1 cellular context compared by ENCODE assay signal in genomic region chr19:44304659-44305193, GRCh38.
TF ChIP-seq lines count a peak whose summit lies in the region.

TSS of gene ZNF235 (minus strand) at chr19:44305025. CDS start at chr19:44303404, 1,621 bp downstream.

TF ChIP-seq in HepG2, 621 proteins besides CTCF, POLR2A, EP300 and RAD21 (continued from another document and continues in another):
- TF ChIP-seq, protein P1, sequence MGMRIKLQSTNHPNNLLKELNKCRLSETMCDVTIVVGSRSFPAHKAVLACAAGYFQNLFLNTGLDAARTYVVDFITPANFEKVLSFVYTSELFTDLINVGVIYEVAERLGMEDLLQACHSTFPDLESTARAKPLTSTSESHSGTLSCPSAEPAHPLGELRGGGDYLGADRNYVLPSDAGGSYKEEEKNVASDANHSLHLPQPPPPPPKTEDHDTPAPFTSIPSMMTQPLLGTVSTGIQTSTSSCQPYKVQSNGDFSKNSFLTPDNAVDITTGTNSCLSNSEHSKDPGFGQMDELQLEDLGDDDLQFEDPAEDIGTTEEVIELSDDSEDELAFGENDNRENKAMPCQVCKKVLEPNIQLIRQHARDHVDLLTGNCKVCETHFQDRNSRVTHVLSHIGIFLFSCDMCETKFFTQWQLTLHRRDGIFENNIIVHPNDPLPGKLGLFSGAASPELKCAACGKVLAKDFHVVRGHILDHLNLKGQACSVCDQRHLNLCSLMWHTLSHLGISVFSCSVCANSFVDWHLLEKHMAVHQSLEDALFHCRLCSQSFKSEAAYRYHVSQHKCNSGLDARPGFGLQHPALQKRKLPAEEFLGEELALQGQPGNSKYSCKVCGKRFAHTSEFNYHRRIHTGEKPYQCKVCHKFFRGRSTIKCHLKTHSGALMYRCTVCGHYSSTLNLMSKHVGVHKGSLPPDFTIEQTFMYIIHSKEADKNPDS (CRISPR knock-in tag; IDR thresholded peaks at IDR 0.05), result no peak
- no peak for TF ChIP-seq MLX (CRISPR knock-in tag; IDR thresholded peaks at IDR 0.05)
- TF ChIP-seq ZNF670 (CRISPR knock-in tag; IDR thresholded peaks at IDR 0.05; ENCODE audit: borderline replicate concordance), result no peak
- TF ChIP-seq HOMEZ (CRISPR knock-in tag; IDR thresholded peaks at IDR 0.05; ENCODE audit: low read depth), result 0 out of 2 replicates have a peak, but pooled peaks have one; percentile 37
- TF ChIP-seq, protein P2, sequence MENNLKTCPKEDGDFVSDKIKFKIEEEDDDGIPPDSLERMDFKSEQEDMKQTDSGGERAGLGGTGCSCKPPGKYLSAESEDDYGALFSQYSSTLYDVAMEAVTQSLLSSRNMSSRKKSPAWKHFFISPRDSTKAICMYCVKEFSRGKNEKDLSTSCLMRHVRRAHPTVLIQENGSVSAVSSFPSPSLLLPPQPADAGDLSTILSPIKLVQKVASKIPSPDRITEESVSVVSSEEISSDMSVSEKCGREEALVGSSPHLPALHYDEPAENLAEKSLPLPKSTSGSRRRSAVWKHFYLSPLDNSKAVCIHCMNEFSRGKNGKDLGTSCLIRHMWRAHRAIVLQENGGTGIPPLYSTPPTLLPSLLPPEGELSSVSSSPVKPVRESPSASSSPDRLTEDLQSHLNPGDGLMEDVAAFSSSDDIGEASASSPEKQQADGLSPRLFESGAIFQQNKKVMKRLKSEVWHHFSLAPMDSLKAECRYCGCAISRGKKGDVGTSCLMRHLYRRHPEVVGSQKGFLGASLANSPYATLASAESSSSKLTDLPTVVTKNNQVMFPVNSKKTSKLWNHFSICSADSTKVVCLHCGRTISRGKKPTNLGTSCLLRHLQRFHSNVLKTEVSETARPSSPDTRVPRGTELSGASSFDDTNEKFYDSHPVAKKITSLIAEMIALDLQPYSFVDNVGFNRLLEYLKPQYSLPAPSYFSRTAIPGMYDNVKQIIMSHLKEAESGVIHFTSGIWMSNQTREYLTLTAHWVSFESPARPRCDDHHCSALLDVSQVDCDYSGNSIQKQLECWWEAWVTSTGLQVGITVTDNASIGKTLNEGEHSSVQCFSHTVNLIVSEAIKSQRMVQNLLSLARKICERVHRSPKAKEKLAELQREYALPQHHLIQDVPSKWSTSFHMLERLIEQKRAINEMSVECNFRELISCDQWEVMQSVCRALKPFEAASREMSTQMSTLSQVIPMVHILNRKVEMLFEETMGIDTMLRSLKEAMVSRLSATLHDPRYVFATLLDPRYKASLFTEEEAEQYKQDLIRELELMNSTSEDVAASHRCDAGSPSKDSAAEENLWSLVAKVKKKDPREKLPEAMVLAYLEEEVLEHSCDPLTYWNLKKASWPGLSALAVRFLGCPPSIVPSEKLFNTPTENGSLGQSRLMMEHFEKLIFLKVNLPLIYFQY (CRISPR knock-in tag; IDR thresholded peaks at IDR 0.05; ENCODE audit: borderline replicate concordance), result peak; percentile 39; the same call in 1 of the 2 replicates
- no peak for TF ChIP-seq KDM3A (CRISPR knock-in tag; IDR thresholded peaks at IDR 0.05; ENCODE audit: low read depth)
- TF ChIP-seq ZNF772 (CRISPR knock-in tag; IDR thresholded peaks at IDR 0.05), result 0 out of 2 replicates have a peak, but pooled peaks have one; percentile 58
- TF ChIP-seq, protein P3, sequence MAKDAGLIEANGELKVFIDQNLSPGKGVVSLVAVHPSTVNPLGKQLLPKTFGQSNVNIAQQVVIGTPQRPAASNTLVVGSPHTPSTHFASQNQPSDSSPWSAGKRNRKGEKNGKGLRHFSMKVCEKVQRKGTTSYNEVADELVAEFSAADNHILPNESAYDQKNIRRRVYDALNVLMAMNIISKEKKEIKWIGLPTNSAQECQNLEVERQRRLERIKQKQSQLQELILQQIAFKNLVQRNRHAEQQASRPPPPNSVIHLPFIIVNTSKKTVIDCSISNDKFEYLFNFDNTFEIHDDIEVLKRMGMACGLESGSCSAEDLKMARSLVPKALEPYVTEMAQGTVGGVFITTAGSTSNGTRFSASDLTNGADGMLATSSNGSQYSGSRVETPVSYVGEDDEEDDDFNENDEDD (CRISPR knock-in tag; IDR thresholded peaks at IDR 0.05; ENCODE audit: borderline replicate concordance), result 0 out of 2 replicates have a peak, but pooled peaks have one; percentile 15
- peak; percentile 65; the same call in 1 of the 2 replicates for TF ChIP-seq TBX2 (CRISPR knock-in tag; IDR thresholded peaks at IDR 0.05; ENCODE audit: borderline replicate concordance)
- 0 out of 2 replicates have a peak, but pooled peaks have one; percentile 23 for TF ChIP-seq TBP (CRISPR knock-in tag; IDR thresholded peaks at IDR 0.05)
- TF ChIP-seq ZNF276 (CRISPR knock-in tag; IDR thresholded peaks at IDR 0.05; ENCODE audit: low read depth), result no peak
- TF ChIP-seq, protein P4, sequence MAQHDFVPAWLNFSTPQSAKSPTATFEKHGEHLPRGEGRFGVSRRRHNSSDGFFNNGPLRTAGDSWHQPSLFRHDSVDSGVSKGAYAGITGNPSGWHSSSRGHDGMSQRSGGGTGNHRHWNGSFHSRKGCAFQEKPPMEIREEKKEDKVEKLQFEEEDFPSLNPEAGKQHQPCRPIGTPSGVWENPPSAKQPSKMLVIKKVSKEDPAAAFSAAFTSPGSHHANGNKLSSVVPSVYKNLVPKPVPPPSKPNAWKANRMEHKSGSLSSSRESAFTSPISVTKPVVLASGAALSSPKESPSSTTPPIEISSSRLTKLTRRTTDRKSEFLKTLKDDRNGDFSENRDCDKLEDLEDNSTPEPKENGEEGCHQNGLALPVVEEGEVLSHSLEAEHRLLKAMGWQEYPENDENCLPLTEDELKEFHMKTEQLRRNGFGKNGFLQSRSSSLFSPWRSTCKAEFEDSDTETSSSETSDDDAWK (CRISPR knock-in tag; IDR thresholded peaks at IDR 0.05), result no peak
- peak; percentile 72 for TF ChIP-seq GMEB1 (CRISPR knock-in tag; IDR thresholded peaks at IDR 0.05; ENCODE audit: borderline replicate concordance)
- TF ChIP-seq AGO2 (optimal IDR thresholded peaks at IDR 0.05; ENCODE audit: low read depth, low read length), result no peak
- TF ChIP-seq ZNF333 (CRISPR knock-in tag; IDR thresholded peaks at IDR 0.05; ENCODE audit: borderline replicate concordance), result peak; percentile 51; the same call in 1 of the 2 replicates
- TF ChIP-seq CENPX (CRISPR knock-in tag; IDR thresholded peaks at IDR 0.05), result no peak
- TF ChIP-seq ZNF441 (CRISPR knock-in tag; IDR thresholded peaks at IDR 0.05; ENCODE audit: borderline replicate concordance), result peak; percentile 94
- TF ChIP-seq SETDB1 (CRISPR knock-in tag; IDR thresholded peaks at IDR 0.05; ENCODE audit: borderline replicate concordance), result no peak
- peak; percentile 15; the same call in 1 of the 2 replicates for TF ChIP-seq ZNF264 (CRISPR knock-in tag; IDR thresholded peaks at IDR 0.05)
- no peak for TF ChIP-seq ONECUT2 (CRISPR knock-in tag; IDR thresholded peaks at IDR 0.05)
- peak; percentile 19; the same call in 1 of the 2 replicates for TF ChIP-seq HNF4A (CRISPR knock-in tag; IDR thresholded peaks at IDR 0.05)
- TF ChIP-seq ZNF362 (CRISPR knock-in tag; IDR thresholded peaks at IDR 0.05; ENCODE audit: borderline replicate concordance), result no peak
- no peak for TF ChIP-seq ZNF790 (CRISPR knock-in tag; IDR thresholded peaks at IDR 0.05; ENCODE audit: borderline replicate concordance)
- 0 out of 2 replicates have a peak, but pooled peaks have one; percentile 66 for TF ChIP-seq ZNF747 (CRISPR knock-in tag; IDR thresholded peaks at IDR 0.05; ENCODE audit: borderline replicate concordance)
- no peak for TF ChIP-seq ZNF136 (CRISPR knock-in tag; IDR thresholded peaks at IDR 0.05; ENCODE audit: low read depth)
- no peak for TF ChIP-seq RAD51 (IDR thresholded peaks at IDR 0.05; ENCODE audit: borderline replicate concordance)
- no peak for TF ChIP-seq CREB1 (IDR thresholded peaks at IDR 0.05)
- TF ChIP-seq CREB1 (CRISPR knock-in tag; IDR thresholded peaks at IDR 0.05), result peak; percentile 72
- TF ChIP-seq ZNF331 (CRISPR knock-in tag; IDR thresholded peaks at IDR 0.05), result peak; percentile 46; the same call in 1 of the 2 replicates
- TF ChIP-seq ZSCAN30 (CRISPR knock-in tag; IDR thresholded peaks at IDR 0.05), result no peak
- TF ChIP-seq ZNF598 (CRISPR knock-in tag; IDR thresholded peaks at IDR 0.05; ENCODE audit: borderline replicate concordance), result peak; percentile 62; the same call in 1 of the 2 replicates
- no peak for TF ChIP-seq ADNP (CRISPR knock-in tag; IDR thresholded peaks at IDR 0.05)
- no peak for TF ChIP-seq MAZ (IDR thresholded peaks at IDR 0.05; ENCODE audit: borderline replicate concordance, low read depth, low read length)
- TF ChIP-seq MAZ (CRISPR knock-in tag; IDR thresholded peaks at IDR 0.05; ENCODE audit: low read depth), result peak; percentile 67; the same call in 1 of the 2 replicates
- TF ChIP-seq HNRNPLL (IDR thresholded peaks at IDR 0.05; ENCODE audit: low read depth, low read length, poor library complexity, severe bottlenecking), result peak; percentile 34
- TF ChIP-seq ZFAT (CRISPR knock-in tag; conservative IDR thresholded peaks at IDR 0.05), result 0 out of 2 replicates have a peak, but pooled peaks have one; percentile 26
- TF ChIP-seq CBX5 (CRISPR knock-in tag; IDR thresholded peaks at IDR 0.05; ENCODE audit: borderline replicate concordance), result peak; percentile 57; the same call in 1 of the 2 replicates
- peak; percentile 75 for TF ChIP-seq KMT2A (CRISPR knock-in tag; IDR thresholded peaks at IDR 0.05)
- TF ChIP-seq PHF5A (CRISPR knock-in tag; IDR thresholded peaks at IDR 0.05; ENCODE audit: low read depth, unreplicated experiment), result no peak
- no peak for TF ChIP-seq ZBTB42 (CRISPR knock-in tag; IDR thresholded peaks at IDR 0.05)
- TF ChIP-seq, protein P5, sequence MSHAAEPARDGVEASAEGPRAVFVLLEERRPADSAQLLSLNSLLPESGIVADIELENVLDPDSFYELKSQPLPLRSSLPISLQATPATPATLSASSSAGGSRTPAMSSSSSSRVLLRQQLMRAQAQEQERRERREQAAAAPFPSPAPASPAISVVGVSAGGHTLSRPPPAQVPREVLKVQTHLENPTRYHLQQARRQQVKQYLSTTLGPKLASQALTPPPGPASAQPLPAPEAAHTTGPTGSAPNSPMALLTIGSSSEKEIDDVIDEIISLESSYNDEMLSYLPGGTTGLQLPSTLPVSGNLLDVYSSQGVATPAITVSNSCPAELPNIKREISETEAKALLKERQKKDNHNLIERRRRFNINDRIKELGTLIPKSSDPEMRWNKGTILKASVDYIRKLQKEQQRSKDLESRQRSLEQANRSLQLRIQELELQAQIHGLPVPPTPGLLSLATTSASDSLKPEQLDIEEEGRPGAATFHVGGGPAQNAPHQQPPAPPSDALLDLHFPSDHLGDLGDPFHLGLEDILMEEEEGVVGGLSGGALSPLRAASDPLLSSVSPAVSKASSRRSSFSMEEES (CRISPR knock-in tag; IDR thresholded peaks at IDR 0.05), result no peak
